ENCODE assay signal across 1 cellular context in the genomic region with DNA sequence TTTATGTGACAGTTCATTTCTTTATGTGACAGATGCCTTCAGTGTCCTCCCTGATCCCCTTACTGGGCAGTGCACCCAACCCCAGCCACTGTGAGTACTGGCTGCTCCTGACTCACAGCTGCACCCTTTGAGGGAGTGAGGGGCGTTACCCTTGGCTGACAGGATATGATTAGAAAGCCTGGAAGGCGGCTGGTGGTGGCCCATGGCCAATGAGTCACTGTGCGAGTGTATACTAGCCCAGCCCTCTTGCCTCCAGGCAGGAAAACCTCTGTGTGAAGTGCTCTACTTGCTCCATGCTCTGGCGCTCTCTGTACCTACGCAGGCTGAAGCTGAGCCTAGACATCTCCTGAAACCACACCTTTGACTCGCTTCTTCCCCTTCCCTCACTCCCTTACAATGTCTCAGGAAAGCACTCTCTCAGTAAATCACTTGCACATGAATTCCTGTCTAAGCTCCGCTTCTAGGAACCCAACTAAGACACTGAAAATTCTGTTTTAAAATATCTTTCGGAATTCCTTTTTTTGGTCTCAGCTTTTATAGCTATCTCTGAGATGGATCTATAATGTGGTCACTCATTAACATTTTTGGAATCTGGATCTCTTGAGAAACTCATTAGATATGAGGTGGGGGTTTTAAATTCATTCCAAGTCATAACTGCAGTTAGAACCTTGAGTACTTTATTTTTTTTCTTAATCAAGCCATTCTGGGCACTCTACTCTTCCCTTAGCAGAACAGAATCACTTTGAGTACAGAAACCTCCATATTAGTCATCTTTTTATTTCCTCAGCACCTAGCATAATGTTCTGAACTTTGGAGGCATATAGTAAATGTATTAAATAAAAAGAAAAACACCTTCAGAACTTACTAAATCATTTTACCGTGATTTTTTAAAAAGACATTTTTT.
TF ChIP-seq lines count a peak whose summit lies in the region.

No MANE protein-coding gene starts in this region.

TF ChIP-seq in K562, 482 proteins besides CTCF, POLR2A, EP300 and RAD21 (continued from another document):
- peak; percentile 48; the same call in 1 of the 2 replicates for TF ChIP-seq CREM (IDR thresholded peaks at IDR 0.05; ENCODE audit: low read depth)
- TF ChIP-seq FOSL1 (tag; conservative IDR thresholded peaks at IDR 0.05): peak; percentile 98
- no peak for TF ChIP-seq BMI1 (IDR thresholded peaks at IDR 0.05; ENCODE audit: low read length)
- peak; percentile 38 for TF ChIP-seq FOS (IDR thresholded peaks at IDR 0.05; ENCODE audit: extremely low read depth, insufficient read length)
- peak; percentile 54; the same call in 1 of the 2 replicates for TF ChIP-seq ZBTB7A (IDR thresholded peaks at IDR 0.05; ENCODE audit: borderline replicate concordance, control insufficient read depth, low read depth, low read length)
- TF ChIP-seq DMBX1 (CRISPR knock-in tag; IDR thresholded peaks at IDR 0.05; ENCODE audit: borderline replicate concordance): 0 out of 2 replicates have a peak, but pooled peaks have one; percentile 28
- TF ChIP-seq DPF2 (IDR thresholded peaks at IDR 0.05): peak; percentile 71
- TF ChIP-seq HDAC1 (IDR thresholded peaks at IDR 0.05): 0 out of 4 replicates have a peak, but pooled peaks of 1 of the 2 experiments have one; percentile 21
- TF ChIP-seq, protein P1, sequence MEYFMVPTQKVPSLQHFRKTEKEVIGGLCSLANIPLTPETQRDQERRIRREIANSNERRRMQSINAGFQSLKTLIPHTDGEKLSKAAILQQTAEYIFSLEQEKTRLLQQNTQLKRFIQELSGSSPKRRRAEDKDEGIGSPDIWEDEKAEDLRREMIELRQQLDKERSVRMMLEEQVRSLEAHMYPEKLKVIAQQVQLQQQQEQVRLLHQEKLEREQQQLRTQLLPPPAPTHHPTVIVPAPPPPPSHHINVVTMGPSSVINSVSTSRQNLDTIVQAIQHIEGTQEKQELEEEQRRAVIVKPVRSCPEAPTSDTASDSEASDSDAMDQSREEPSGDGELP (CRISPR knock-in tag; IDR thresholded peaks at IDR 0.05; ENCODE audit: borderline replicate concordance): peak; percentile 78
- TF ChIP-seq, protein P2, sequence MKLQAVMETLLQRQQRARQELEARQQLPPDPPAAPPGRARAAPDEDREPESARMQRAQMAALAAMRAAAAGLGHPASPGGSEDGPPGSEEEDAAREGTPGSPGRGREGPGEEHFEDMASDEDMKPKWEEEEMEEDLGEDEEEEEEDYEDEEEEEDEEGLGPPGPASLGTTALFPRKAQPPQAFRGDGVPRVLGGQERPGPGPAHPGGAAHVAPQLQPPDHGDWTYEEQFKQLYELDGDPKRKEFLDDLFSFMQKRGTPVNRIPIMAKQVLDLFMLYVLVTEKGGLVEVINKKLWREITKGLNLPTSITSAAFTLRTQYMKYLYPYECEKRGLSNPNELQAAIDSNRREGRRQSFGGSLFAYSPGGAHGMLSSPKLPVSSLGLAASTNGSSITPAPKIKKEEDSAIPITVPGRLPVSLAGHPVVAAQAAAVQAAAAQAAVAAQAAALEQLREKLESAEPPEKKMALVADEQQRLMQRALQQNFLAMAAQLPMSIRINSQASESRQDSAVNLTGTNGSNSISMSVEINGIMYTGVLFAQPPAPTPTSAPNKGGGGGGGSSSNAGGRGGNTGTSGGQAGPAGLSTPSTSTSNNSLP (IDR thresholded peaks at IDR 0.05; ENCODE audit: borderline replicate concordance, low read depth, low read length): 0 out of 2 replicates have a peak, but pooled peaks have one; percentile 24
- no peak for TF ChIP-seq GATAD2A (IDR thresholded peaks at IDR 0.05)
- peak; percentile 95 for TF ChIP-seq JUND (IDR thresholded peaks at IDR 0.05; ENCODE audit: borderline replicate concordance, low read depth, low read length)
- peak; percentile 93; the same call in 2 of the 3 replicates for TF ChIP-seq JUND (tag; IDR thresholded peaks at IDR 0.05; ENCODE audit: borderline replicate concordance, low read depth, low read length)
- 0 out of 2 replicates have a peak, but pooled peaks have one; percentile 18 for TF ChIP-seq NCOA6 (IDR thresholded peaks at IDR 0.05)
- TF ChIP-seq BCOR (IDR thresholded peaks at IDR 0.05): peak; percentile 48; the same call in 1 of the 2 replicates
- TF ChIP-seq MECOM (CRISPR knock-in tag; IDR thresholded peaks at IDR 0.05): 0 out of 2 replicates have a peak, but pooled peaks have one; percentile 17
- TF ChIP-seq CTBP1 (IDR thresholded peaks at IDR 0.05; ENCODE audit: borderline replicate concordance): 0 out of 2 replicates have a peak, but pooled peaks have one; percentile 13
- TF ChIP-seq CBFA2T2 (conservative IDR thresholded peaks at IDR 0.05): peak; percentile 41
- TF ChIP-seq ZSCAN32 (CRISPR knock-in tag; IDR thresholded peaks at IDR 0.05): 0 out of 2 replicates have a peak, but pooled peaks have one; percentile 59
- peak; percentile 24 to 34; a peak in 2 of 4 replicates for TF ChIP-seq NRF1 (conservative IDR thresholded peaks at IDR 0.05 in 1 of 2, IDR thresholded peaks at IDR 0.05 in 1 of 2)
- peak; percentile 81 for TF ChIP-seq ARID1B (IDR thresholded peaks at IDR 0.05)
- TF ChIP-seq, protein P3, sequence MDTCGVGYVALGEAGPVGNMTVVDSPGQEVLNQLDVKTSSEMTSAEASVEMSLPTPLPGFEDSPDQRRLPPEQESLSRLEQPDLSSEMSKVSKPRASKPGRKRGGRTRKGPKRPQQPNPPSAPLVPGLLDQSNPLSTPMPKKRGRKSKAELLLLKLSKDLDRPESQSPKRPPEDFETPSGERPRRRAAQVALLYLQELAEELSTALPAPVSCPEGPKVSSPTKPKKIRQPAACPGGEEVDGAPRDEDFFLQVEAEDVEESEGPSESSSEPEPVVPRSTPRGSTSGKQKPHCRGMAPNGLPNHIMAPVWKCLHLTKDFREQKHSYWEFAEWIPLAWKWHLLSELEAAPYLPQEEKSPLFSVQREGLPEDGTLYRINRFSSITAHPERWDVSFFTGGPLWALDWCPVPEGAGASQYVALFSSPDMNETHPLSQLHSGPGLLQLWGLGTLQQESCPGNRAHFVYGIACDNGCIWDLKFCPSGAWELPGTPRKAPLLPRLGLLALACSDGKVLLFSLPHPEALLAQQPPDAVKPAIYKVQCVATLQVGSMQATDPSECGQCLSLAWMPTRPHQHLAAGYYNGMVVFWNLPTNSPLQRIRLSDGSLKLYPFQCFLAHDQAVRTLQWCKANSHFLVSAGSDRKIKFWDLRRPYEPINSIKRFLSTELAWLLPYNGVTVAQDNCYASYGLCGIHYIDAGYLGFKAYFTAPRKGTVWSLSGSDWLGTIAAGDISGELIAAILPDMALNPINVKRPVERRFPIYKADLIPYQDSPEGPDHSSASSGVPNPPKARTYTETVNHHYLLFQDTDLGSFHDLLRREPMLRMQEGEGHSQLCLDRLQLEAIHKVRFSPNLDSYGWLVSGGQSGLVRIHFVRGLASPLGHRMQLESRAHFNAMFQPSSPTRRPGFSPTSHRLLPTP (IDR thresholded peaks at IDR 0.05; ENCODE audit: borderline replicate concordance, extremely low read depth, insufficient read length): peak; percentile 55
- peak; percentile 94 for TF ChIP-seq ZNF3 (CRISPR knock-in tag; IDR thresholded peaks at IDR 0.05)
- no peak for TF ChIP-seq ZNF184 (CRISPR knock-in tag; IDR thresholded peaks at IDR 0.05)
- TF ChIP-seq RBM34 (IDR thresholded peaks at IDR 0.05; ENCODE audit: borderline replicate concordance, insufficient read depth, low read length): no peak
- peak in 1 of 2 experiments; percentile 65; a peak in 1 of 3 replicates for TF ChIP-seq CBX3 (IDR thresholded peaks at IDR 0.05; ENCODE audit: borderline replicate concordance in 1 of 2, low read length in 2 of 2)
- 0 out of 2 replicates have a peak, but pooled peaks have one; percentile 36 for TF ChIP-seq NR4A1 (CRISPR knock-in tag; IDR thresholded peaks at IDR 0.05)
- TF ChIP-seq NR4A1 (tag; IDR thresholded peaks at IDR 0.05): no peak
